ENCODE assay signal across 8 cellular contexts in genomic region chr22:32723632-32724031, GRCh38.
DNase-seq lines count a peak whose midpoint lies in the region; FAIRE-seq and TF ChIP-seq lines count a peak whose summit lies in the region.

No MANE protein-coding gene starts in this region.

- H3K27ac ChIP-seq in AG04450 (ENCODE audit: low read depth, low read length) = peak overlapping the region; percentile 98

- CTCF ChIA-PET in AG04450 (lab: Charles Lee) = interaction anchor here (1.1 to 1.2 kb wide), 2 partner anchors 42 to 73 kb away, joined by 3 to 5 read pairs; no protein-coding TSS in a partner anchor

- H3K9me3 ChIP-seq in AG04450 (ENCODE audit: control insufficient read depth, insufficient read depth, low read length) = peaks cover 3% of the 10 kb centered on the region

- H3K4me3 ChIP-seq in AG04450 (ENCODE audit: low read depth, low read length) = no peak overlapping the region

- peak; percentile 83 for DNase-seq in AG04450 (ENCODE audit: low read depth, low spot score)
- DNase-seq in H54 (ENCODE audit: insufficient read length, low spot score) = peak; percentile 47
- peak; percentile 81 for DNase-seq in SW480 (ENCODE audit: low spot score)
- DNase-seq in brain pericyte (ENCODE audit: low read depth, low spot score) = peak; percentile 58
- DNase-seq in medulla oblongata (ENCODE audit: extremely low spot score) = peak; percentile 72
- DNase-seq in stimulated activated CD8-positive, alpha-beta memory T cell treated with anti-CD3 and anti-CD28 coated beads, Interleukin-7, amount 100 ng/mL, for 4 hours (ENCODE audit: low read depth in 2 of 2) = peak; percentile 3 to 9
- DNase-seq in NCI-H69 (lab: John Stamatoyannopoulos, UW) = no peak
- DNase-seq in activated gamma-delta T cell (lab: John Stamatoyannopoulos, UW) = no peak

- no peaks in the 10 kb centered on the region for H3K27me3 ChIP-seq in AG04450 (ENCODE audit: control insufficient read depth, insufficient read depth, low read length)

- TF ChIP-seq CTCF in AG04450 (IDR thresholded peaks at IDR 0.05; ENCODE audit: low read depth, low read length) = no peak

- POLR2A ChIA-PET in AG04450 (lab: Yijun Ruan, JAX) = interaction anchor here (0.6 to 1.7 kb wide), 4 partner anchors 30 to 78 kb away, joined by 3 to 13 read pairs (median 6); partner anchors contain the start of gene TIMP3

- TF ChIP-seq POLR2A in H54 (IDR thresholded peaks at IDR 0.05; ENCODE audit: low read depth, low read length) = no peak

- FAIRE-seq in H54 (lab: Jason Lieb, UNC) = no peak

Comparison
In these comparisons a context has a peak if more than half of its experiments do, and no peak if none do; other contexts are left out.
1. DNase-seq: peak in AG04450 (single experiment), H54 (single experiment), SW480 (single experiment), brain pericyte (single experiment), medulla oblongata (single experiment) and stimulated activated CD8-positive, alpha-beta memory T cell treated with anti-CD3 and anti-CD28 coated beads, Interleukin-7, amount 100 ng/mL, for 4 hours (2 of 2); none in NCI-H69 (single experiment) and activated gamma-delta T cell (single experiment).